25 cellular contexts compared by ENCODE assay signal in the genomic region with DNA sequence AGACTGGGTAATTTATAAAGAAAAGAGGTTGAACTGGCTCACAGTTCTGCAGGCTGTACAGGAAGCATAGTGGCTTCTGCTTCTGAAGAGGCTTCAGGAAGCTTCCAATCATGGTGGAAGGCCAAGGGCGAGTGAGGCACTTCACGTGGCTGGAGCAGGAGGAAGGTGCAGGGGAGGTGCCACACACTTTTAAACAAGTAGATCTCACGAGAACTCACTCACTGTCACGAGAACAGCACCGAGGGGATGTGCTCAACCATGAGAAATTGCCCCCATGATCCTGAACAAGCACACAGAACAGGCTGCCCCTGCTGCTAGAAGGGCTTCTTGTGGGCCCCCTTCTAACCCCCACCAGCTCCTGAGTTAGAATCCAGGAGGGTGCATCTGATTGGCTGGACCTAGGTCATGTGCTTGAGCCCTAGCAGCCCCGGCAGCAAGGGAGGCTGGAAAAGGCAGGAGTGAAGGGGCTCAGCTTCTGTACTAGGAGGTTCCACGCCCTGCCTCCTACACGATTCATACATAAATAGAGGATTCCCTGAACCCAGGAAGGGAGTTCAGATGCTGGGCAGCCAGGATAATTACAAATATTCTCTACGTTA.
"Had no signal": no experiment of that assay in that cellular context is flagged by ENCODE, and none has a peak within 500 bp of the region (broad histone marks: within the 10 kb centered on the region; RNA-seq: fewer than 3 reads in every experiment).

No MANE protein-coding gene starts in this region.

- H3K4me3 Mint-ChIP-seq: activated naive CD4-positive, alpha-beta T cell treated with anti-CD3 and anti-CD28 coated beads, Interleukin-2, amount 10 ng/mL, durations not matched to agents 7 days and 5 days; activated naive CD8-positive, alpha-beta T cell treated with anti-CD3 and anti-CD28 coated beads, Interleukin-2, amount 10 ng/mL, durations not matched to agents 7 days and 5 days; brain; naive thymus-derived CD4-positive, alpha-beta T cell; stimulated activated naive CD8-positive, alpha-beta T cell treated with anti-CD3 and anti-CD28 coated beads, Interleukin-15, Interleukin-2, amounts not matched to agents 100 ng/mL and 50 ng/mL, for 24 hours had no signal

- H3K27me3 ChIP-seq: ascending aorta, cardiac muscle cell, colonic mucosa had no signal

- H3K36me3 Mint-ChIP-seq: brain had no signal

- H3K9me3 ChIP-seq: ascending aorta, colonic mucosa, thoracic aorta had no signal

- ATAC-seq: left cardiac atrium; naive thymus-derived CD4-positive, alpha-beta T cell; right cardiac atrium had no signal

- H3K4me3 ChIP-seq: ascending aorta, cardiac muscle cell, colonic mucosa, thoracic aorta had no signal

- H3K4me1 ChIP-seq: colonic mucosa had no signal

- H3K27ac ChIP-seq: ascending aorta, cardiac muscle cell, colonic mucosa, epithelial cell of prostate, thoracic aorta had no signal

- FAIRE-seq: endometrium, frontal cortex, keratinocyte, urothelium cell line had no signal

- H3K36me3 ChIP-seq: ascending aorta, cardiac muscle cell, colonic mucosa, thoracic aorta had no signal

- DNase-seq: activated CD4-positive, alpha-beta T cell treated with anti-CD3 and anti-CD28 coated beads for 4 hours; activated CD4-positive, alpha-beta T cell treated with anti-CD3 and anti-CD28 coated beads, Interleukin-2, amount 50 U/mL, for 4 hours; activated effector memory CD4-positive, alpha-beta T cell treated with anti-CD3 and anti-CD28 coated beads, Interleukin-2, amount 50 U/mL, for 16 hours; activated naive CD4-positive, alpha-beta T cell treated with anti-CD3 and anti-CD28 coated beads, Interleukin-2, amount 10 ng/mL, durations not matched to agents 7 days and 5 days; activated naive CD8-positive, alpha-beta T cell treated with anti-CD3 and anti-CD28 coated beads, Interleukin-2, amount 10 ng/mL, durations not matched to agents 7 days and 5 days; colonic mucosa; effector CD8-positive, alpha-beta T cell; left cardiac atrium; midbrain; naive thymus-derived CD4-positive, alpha-beta T cell; posterior cingulate gyrus; right cardiac atrium; stimulated activated CD4-positive, alpha-beta T cell treated with anti-CD3 and anti-CD28 coated beads, Interleukin-4, amount 100 ng/mL, for 1 hour; T-helper 1 cell; trophoblast cell had no signal

- H3K27ac Mint-ChIP-seq: activated naive CD4-positive, alpha-beta T cell treated with anti-CD3 and anti-CD28 coated beads, Interleukin-2, amount 10 ng/mL, durations not matched to agents 7 days and 5 days; activated naive CD8-positive, alpha-beta T cell treated with anti-CD3 and anti-CD28 coated beads, Interleukin-2, amount 10 ng/mL, durations not matched to agents 7 days and 5 days; brain; stimulated activated naive CD8-positive, alpha-beta T cell treated with anti-CD3 and anti-CD28 coated beads, Interleukin-15, Interleukin-2, amounts not matched to agents 100 ng/mL and 50 ng/mL, for 24 hours had no signal
